ENCODE assay signal across 1 cellular context in the genomic region with DNA sequence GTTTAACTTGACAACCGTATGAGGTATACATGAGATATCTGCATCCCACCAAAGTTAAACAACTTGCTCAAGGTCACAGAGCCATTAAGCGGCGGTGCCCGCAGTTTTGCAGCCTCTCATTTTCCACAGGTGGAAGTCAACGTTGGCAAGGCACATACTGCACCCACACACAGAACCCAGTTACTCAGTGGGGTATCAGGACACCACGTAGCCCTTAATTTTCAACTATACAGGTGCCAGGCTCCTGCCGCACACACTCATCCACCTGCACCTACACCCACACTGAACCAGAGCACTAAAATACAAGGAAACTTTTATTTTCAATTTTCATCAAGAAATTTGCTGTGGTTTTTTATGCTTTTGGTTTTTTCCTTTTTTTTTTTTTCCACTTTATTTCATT.
TF ChIP-seq lines count a peak whose summit lies in the region.

No MANE protein-coding gene starts in this region.

TF ChIP-seq in HepG2, 621 proteins besides CTCF, POLR2A, EP300 and RAD21:
- TF ChIP-seq, protein P1, sequence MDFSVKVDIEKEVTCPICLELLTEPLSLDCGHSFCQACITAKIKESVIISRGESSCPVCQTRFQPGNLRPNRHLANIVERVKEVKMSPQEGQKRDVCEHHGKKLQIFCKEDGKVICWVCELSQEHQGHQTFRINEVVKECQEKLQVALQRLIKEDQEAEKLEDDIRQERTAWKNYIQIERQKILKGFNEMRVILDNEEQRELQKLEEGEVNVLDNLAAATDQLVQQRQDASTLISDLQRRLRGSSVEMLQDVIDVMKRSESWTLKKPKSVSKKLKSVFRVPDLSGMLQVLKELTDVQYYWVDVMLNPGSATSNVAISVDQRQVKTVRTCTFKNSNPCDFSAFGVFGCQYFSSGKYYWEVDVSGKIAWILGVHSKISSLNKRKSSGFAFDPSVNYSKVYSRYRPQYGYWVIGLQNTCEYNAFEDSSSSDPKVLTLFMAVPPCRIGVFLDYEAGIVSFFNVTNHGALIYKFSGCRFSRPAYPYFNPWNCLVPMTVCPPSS (IDR thresholded peaks at IDR 0.05), result no peak
- 0 out of 2 replicates have a peak, but pooled peaks have one; percentile 20 for TF ChIP-seq RBFOX2 (IDR thresholded peaks at IDR 0.05; ENCODE audit: low read depth, low read length)
